8 cellular contexts compared by ENCODE assay signal in genomic region chr11:66051371-66051765, GRCh38. TPM values are rescaled to one million over a fixed set of nuclear protein-coding genes. Genes with fewer than 3 reads are reported as not detected.
A peak's percentile ranks its signal among the peaks of the same experiment; 100 is the strongest.
DNase-seq lines count a peak whose midpoint lies in the region; ATAC-seq and TF ChIP-seq lines count a peak whose summit lies in the region.

No MANE protein-coding gene starts in this region.

- DNase-seq in AG10803 (ENCODE audit: low read depth) = no peak
- DNase-seq in natural killer cell = no peak
- no peak for DNase-seq in cerebellar cortex (ENCODE audit: low spot score)
- no peak for DNase-seq in GDM1 (lab: John Stamatoyannopoulos, UW)
- DNase-seq in NCI-H2107 treated with DMSO at 0.1 percent for 48 hours (lab: John Stamatoyannopoulos, UW; ENCODE audit: unreplicated experiment) = no peak

- H3K36me3 Mint-ChIP-seq in IgD-negative memory B cell = peaks cover 2% of the 10 kb centered on the region
- no peaks in the 10 kb centered on the region for H3K36me3 Mint-ChIP-seq in natural killer cell

- peak overlapping the region; percentile 95 for H3K27ac ChIP-seq in cingulate gyrus (ENCODE audit: low read depth, low read length)

- TF ChIP-seq CTCF in AG10803 (conservative IDR thresholded peaks at IDR 0.05; ENCODE audit: low read length) (no peak), natural killer cell (IDR thresholded peaks at IDR 0.05) (no peak)

- peak overlapping the region; percentile 99 to 100 (median 100) for H3K4me3 Mint-ChIP-seq in IgD-negative memory B cell
- H3K4me3 Mint-ChIP-seq in natural killer cell = peak overlapping the region; percentile 89

- no peaks in the 10 kb centered on the region for H3K9me3 Mint-ChIP-seq in IgD-negative memory B cell
- H3K9me3 Mint-ChIP-seq in natural killer cell = no peaks in the 10 kb centered on the region

- peaks cover 8 to 18% (median 10%) of the 10 kb centered on the region in 3 donors for H3K4me1 Mint-ChIP-seq in IgD-negative memory B cell
- peaks cover 27 to 34% of the 10 kb centered on the region in 2 donors for H3K4me1 Mint-ChIP-seq in natural killer cell

- H3K27me3 Mint-ChIP-seq in IgD-negative memory B cell (peaks cover 6% of the 10 kb centered on the region), natural killer cell (ENCODE audit: low read depth in 2 of 2) (peaks cover 0 to 11% of the 10 kb centered on the region in 2 donors)

- ATAC-seq in natural killer cell (no peak), GM18858 (IDR thresholded peaks at IDR 0.05; ENCODE audit: unreplicated experiment) (no peak)

- H3K27ac Mint-ChIP-seq in IgD-negative memory B cell (peak overlapping the region; percentile 95 to 100 (median 97)), natural killer cell (peak overlapping the region; percentile 98)

- intact Hi-C loops in natural killer cell (cut with micrococcal nuclease) = no loop called here

- peak overlapping the region; percentile 77 for H3K4me3 ChIP-seq in AG10803 (ENCODE audit: low read length)

RNA-seq across cellular contexts. Expression of gene SF3B2, which starts 0.8 kb away (rescaled TPM):
- polyA plus RNA-seq in IgD-negative memory B cell = 91.8 TPM
- total RNA-seq in natural killer cell = 100 to 1,000 TPM; 249 to 269 (median 253) TPM

RNA-seq across cellular contexts. Expression of gene GAL3ST3, which starts 2.4 kb away (rescaled TPM):
- not detected for polyA plus RNA-seq in IgD-negative memory B cell
- total RNA-seq in natural killer cell = not detected

RNA-seq across cellular contexts. Expression of gene PACS1, which starts 18.7 kb away (rescaled TPM):
- 72.9 TPM for polyA plus RNA-seq in IgD-negative memory B cell
- 100 to 1,000 TPM; 176 to 204 (median 186) TPM for total RNA-seq in natural killer cell

RNA-seq across cellular contexts. Expression of gene CATSPER1, which starts 25.1 kb away (rescaled TPM):
- polyA plus RNA-seq in IgD-negative memory B cell = not detected
- total RNA-seq in natural killer cell = 10 to 100 TPM; 12.2 to 16.9 (median 13.3) TPM

RNA-seq across cellular contexts. Expression of gene CST6, which starts 39.6 kb away (rescaled TPM):
- polyA plus RNA-seq in IgD-negative memory B cell = not detected
- not detected for total RNA-seq in natural killer cell
